8 cellular contexts compared by ENCODE assay signal in genomic region chr19:40089462-40089861, GRCh38. TPM values are rescaled to one million over a fixed set of nuclear protein-coding genes. Genes with fewer than 3 reads are reported as not detected.
DNase-seq lines count a peak whose midpoint lies in the region; ATAC-seq and TF ChIP-seq lines count a peak whose summit lies in the region.

No MANE protein-coding gene starts in this region.

- peaks cover 33 to 49% (median 44%) of the 10 kb centered on the region in 7 donors for H3K4me1 Mint-ChIP-seq in naive thymus-derived CD4-positive, alpha-beta T cell

- no peak for DNase-seq in BE2C
- DNase-seq in NB4 (ENCODE audit: low read depth), result no peak
- DNase-seq in dorsolateral prefrontal cortex, result no peak
- DNase-seq in naive thymus-derived CD4-positive, alpha-beta T cell, result no peak
- DNase-seq in OCI-M2 (lab: John Stamatoyannopoulos, UW; ENCODE audit: unreplicated experiment), result no peak
- no peak for DNase-seq in activated CD4-positive, alpha-beta T cell treated with anti-CD3 and anti-CD28 coated beads for 4 hours

- CTCF ChIA-PET in naive thymus-derived CD4-positive, alpha-beta T cell (lab: Charles Lee), result interaction anchor here (0.5 kb wide), 1 partner anchor 45 kb away, joined by 3 read pairs; no protein-coding TSS in a partner anchor

- H3K27me3 ChIP-seq in BE2C (no peaks in the 10 kb centered on the region), dorsolateral prefrontal cortex (no peaks in the 10 kb centered on the region)
- no peaks in the 10 kb centered on the region for H3K27me3 ChIP-seq in naive thymus-derived CD4-positive, alpha-beta T cell (ENCODE audit: control insufficient read depth in 2 of 2, insufficient read depth in 2 of 2, low read length in 2 of 2)

- peaks cover 0 to 13% (median 2%) of the 10 kb centered on the region in 11 donors for H3K9me3 Mint-ChIP-seq in naive thymus-derived CD4-positive, alpha-beta T cell

- no peak for TF ChIP-seq CTCF in BE2C (IDR thresholded peaks at IDR 0.05; ENCODE audit: low read depth, low read length)
- TF ChIP-seq CTCF in NB4 (IDR thresholded peaks at IDR 0.05; ENCODE audit: low read depth, low read length), result no peak
- TF ChIP-seq CTCF in dorsolateral prefrontal cortex (IDR thresholded peaks at IDR 0.05 in 54 of 56, conservative IDR thresholded peaks at IDR 0.05 in 2 of 56; ENCODE audit: low read depth in 1 of 56, partially characterized antibody in 56 of 56), result no peak

- peaks cover 0 to 31% (median 19%) of the 10 kb centered on the region in 5 donors for H3K36me3 Mint-ChIP-seq in naive thymus-derived CD4-positive, alpha-beta T cell

- no peak for ATAC-seq in naive thymus-derived CD4-positive, alpha-beta T cell
- no peak for ATAC-seq in HG02571 (IDR thresholded peaks at IDR 0.05; ENCODE audit: unreplicated experiment)
- no peak for ATAC-seq in HG03095 (IDR thresholded peaks at IDR 0.05; ENCODE audit: unreplicated experiment)

- H3K4me3 ChIP-seq in BE2C (ENCODE audit: low read depth, low read length) (peak overlapping the region; percentile 94), NB4 (ENCODE audit: low read depth, low read length) (peak overlapping the region; percentile 83), dorsolateral prefrontal cortex (peak overlapping the region; percentile 55 to 99 (median 86))
- H3K4me3 ChIP-seq in naive thymus-derived CD4-positive, alpha-beta T cell (ENCODE audit: low read length), result peak overlapping the region; percentile 94

- POLR2A ChIA-PET in naive thymus-derived CD4-positive, alpha-beta T cell (lab: Charles Lee), result interaction anchor here (1.0 to 2.3 kb wide), 5 partner anchors 34 to 256 kb away, joined by 3 to 16 read pairs (median 12); partner anchors contain the start of genes DYRK1B, PSMC4, ZNF546 and ZNF780B

- H3K4me1 ChIP-seq in BE2C, result no peaks in the 10 kb centered on the region
- H3K4me1 ChIP-seq in naive thymus-derived CD4-positive, alpha-beta T cell (ENCODE audit: control insufficient read depth in 2 of 2, insufficient read depth in 2 of 2, low read length in 2 of 2), result peaks cover 16 to 18% of the 10 kb centered on the region in 2 donors

- H3K36me3 ChIP-seq in BE2C, result no peaks in the 10 kb centered on the region; the same call in 1 of the 2 replicates
- peaks cover 0 to 4% (median 0%) of the 10 kb centered on the region in 3 experiments for H3K36me3 ChIP-seq in naive thymus-derived CD4-positive, alpha-beta T cell (ENCODE audit: control insufficient read depth in 2 of 3, insufficient read depth in 3 of 3, low read length in 3 of 3)

- peaks cover 1 to 7% (median 5%) of the 10 kb centered on the region in 5 donors for H3K27me3 Mint-ChIP-seq in naive thymus-derived CD4-positive, alpha-beta T cell

- no peaks in the 10 kb centered on the region for H3K9me3 ChIP-seq in BE2C
- H3K9me3 ChIP-seq in naive thymus-derived CD4-positive, alpha-beta T cell (ENCODE audit: control insufficient read depth in 2 of 3, low read length in 3 of 3), result no peaks in the 10 kb centered on the region

- peak overlapping the region; percentile 93 to 100 (median 100) for H3K4me3 Mint-ChIP-seq in naive thymus-derived CD4-positive, alpha-beta T cell

- peak overlapping the region in 20 of 59 donors; percentile 73 to 95 (median 90) for H3K27ac ChIP-seq in dorsolateral prefrontal cortex
- H3K27ac ChIP-seq in naive thymus-derived CD4-positive, alpha-beta T cell (ENCODE audit: low read depth, low read length), result peak overlapping the region; percentile 95

- H3K27ac Mint-ChIP-seq in naive thymus-derived CD4-positive, alpha-beta T cell, result peak overlapping the region; percentile 99 to 100 (median 100)

- no peak for TF ChIP-seq POLR2A in NB4 (IDR thresholded peaks at IDR 0.05; ENCODE audit: extremely low read depth, insufficient read length)

- intact Hi-C loops in dorsolateral prefrontal cortex (cut with DNase I), result no loop called here
- intact Hi-C loops in naive thymus-derived CD4-positive, alpha-beta T cell (cut with micrococcal nuclease), result no loop called here

RNA-seq across cellular contexts. Expression of gene ZNF780A, which starts 1.3 kb away (rescaled TPM):
- polyA plus RNA-seq in BE2C (2012; ENCODE audit: insufficient read depth, insufficient read length, low read depth), result 2.1 TPM
- total RNA-seq in dorsolateral prefrontal cortex, result 10 to 100 TPM; 16.3 to 42.6 (median 25.3) TPM
- total RNA-seq in naive thymus-derived CD4-positive, alpha-beta T cell, result 10 to 100 TPM; 13.9 to 49.5 (median 22.1) TPM
- polyA plus RNA-seq in naive thymus-derived CD4-positive, alpha-beta T cell, result 10 to 100 TPM; 18.4 to 21.2 TPM

RNA-seq across cellular contexts. Expression of gene ZNF780B, which starts 33.4 kb away (rescaled TPM):
- 5.0 TPM for polyA plus RNA-seq in BE2C (2012; ENCODE audit: insufficient read depth, insufficient read length, low read depth)
- total RNA-seq in dorsolateral prefrontal cortex, result 10 to 100 TPM; 35.3 to 86.8 (median 54.0) TPM
- 10 to 100 TPM; 22.7 to 85.2 (median 35.2) TPM for total RNA-seq in naive thymus-derived CD4-positive, alpha-beta T cell
- 10 to 100 TPM; 12.0 to 22.9 TPM for polyA plus RNA-seq in naive thymus-derived CD4-positive, alpha-beta T cell
